Comparison of ENCODE assay signal across 1 cellular context in genomic region chr1:185232874-185233273, GRCh38.
TF ChIP-seq lines count a peak whose summit lies in the region.

No MANE protein-coding gene starts in this region.

TF ChIP-seq in HepG2, 621 proteins besides CTCF, POLR2A, EP300 and RAD21:
- no peak for TF ChIP-seq ZSCAN22 (CRISPR knock-in tag; IDR thresholded peaks at IDR 0.05)
- no peak for TF ChIP-seq CBX2 (IDR thresholded peaks at IDR 0.05; ENCODE audit: low read depth, low read length)
- no peak for TF ChIP-seq CBX2 (CRISPR knock-in tag; IDR thresholded peaks at IDR 0.05; ENCODE audit: low read depth)
- TF ChIP-seq ZNF766 (CRISPR knock-in tag; IDR thresholded peaks at IDR 0.05; ENCODE audit: borderline replicate concordance): no peak
- no peak for TF ChIP-seq PHF8 (CRISPR knock-in tag; IDR thresholded peaks at IDR 0.05)
TF ChIP-seq in HepG2: peak in this region for 0.
